ENCODE assay signal across 37 cellular contexts in genomic region chr2:77507657-77508056, GRCh38. TPM values are rescaled to one million over a fixed set of nuclear protein-coding genes. Genes with fewer than 3 reads are reported as not detected.
"Had no signal": no experiment of that assay in that cellular context is flagged by ENCODE, and none has a peak within 500 bp of the region (broad histone marks: within the 10 kb centered on the region; RNA-seq: fewer than 3 reads in every experiment).

No MANE protein-coding gene starts in this region.

- H3K4me1 ChIP-seq: adrenal gland, body of pancreas, esophagus muscularis mucosa, foreskin keratinocyte, gastrocnemius medialis, heart right ventricle had no signal

- FAIRE-seq: colon had no signal

- H3K36me3 ChIP-seq: adrenal gland, esophagus muscularis mucosa, gastrocnemius medialis, heart right ventricle, WERI-Rb-1 had no signal

- ATAC-seq: activated CD4-positive, alpha-beta T cell treated with anti-CD3 and anti-CD28 coated beads for 36 hours; activated CD8-positive, alpha-beta memory T cell treated with anti-CD3 and anti-CD28 coated beads, Interleukin-2, amount 10 ng/mL, durations not matched to agents 7 days and 5 days; activated CD8-positive, alpha-beta T cell treated with anti-CD3 and anti-CD28 coated beads, Interleukin-2, amount 10 ng/mL, durations not matched to agents 7 days and 5 days; activated naive CD8-positive, alpha-beta T cell treated with anti-CD3 and anti-CD28 coated beads, Interleukin-2, amount 50 U/mL, for 24 hours; body of pancreas; effector memory CD8-positive, alpha-beta T cell; foreskin keratinocyte; gastrocnemius medialis; heart right ventricle; T-helper 17 cell had no signal

- H3K4me3 ChIP-seq: adrenal gland, body of pancreas, esophagus muscularis mucosa, gastrocnemius medialis, heart right ventricle had no signal

- H3K9me3 ChIP-seq: body of pancreas, esophagus muscularis mucosa, gastrocnemius medialis, heart right ventricle had no signal

- H3K27me3 ChIP-seq: adrenal gland, body of pancreas, esophagus muscularis mucosa, foreskin keratinocyte, gastrocnemius medialis, heart right ventricle had no signal

- DNase-seq: activated CD4-positive, alpha-beta memory T cell treated with anti-CD3 and anti-CD28 coated beads for 36 hours; activated CD4-positive, alpha-beta T cell treated with anti-CD3 and anti-CD28 coated beads for 36 hours; activated CD4-positive, alpha-beta T cell treated with anti-CD3 and anti-CD28 coated beads, Interleukin-2, amount 10 ng/mL, durations not matched to agents 24 days and 14 days; activated CD4-positive, CD25-positive, alpha-beta regulatory T cell; activated CD4-positive, CD25-positive, alpha-beta regulatory T cell treated with anti-CD3 and anti-CD28 coated beads, Interleukin-2, amount 50 U/mL, for 72 hours; activated CD8-positive, alpha-beta memory T cell treated with anti-CD3 and anti-CD28 coated beads, Interleukin-2, amount 10 ng/mL, durations not matched to agents 7 days and 5 days; activated CD8-positive, alpha-beta memory T cell treated with anti-CD3 and anti-CD28 coated beads, Interleukin-2, amount 50 U/mL, for 4 hours; activated CD8-positive, alpha-beta T cell treated with anti-CD3 and anti-CD28 coated beads, Interleukin-2, amount 10 ng/mL, durations not matched to agents 7 days and 5 days; activated effector memory CD4-positive, alpha-beta T cell treated with anti-CD3 and anti-CD28 coated beads, Interleukin-2, amount 50 U/mL, for 16 hours; activated naive CD4-positive, alpha-beta T cell treated with anti-CD3 and anti-CD28 coated beads for 36 hours; activated naive CD8-positive, alpha-beta T cell treated with anti-CD3 and anti-CD28 coated beads for 36 hours; activated naive CD8-positive, alpha-beta T cell treated with anti-CD3 and anti-CD28 coated beads, Interleukin-2, amount 50 U/mL, for 24 hours; activated T-cell treated with anti-CD3 and anti-CD28 coated beads, Interleukin-2, amount 50 U/mL, for 1 hour; activated T-cell treated with anti-CD3 and anti-CD28 coated beads, Interleukin-2, amount 50 U/mL, for 48 hours; adrenal gland; amygdala; aorta; body of pancreas; caudate nucleus; cortex of kidney; dermis blood vessel endothelial cell; effector CD4-positive, alpha-beta T cell; effector memory CD8-positive, alpha-beta T cell; erythroblast; foreskin keratinocyte; gastrocnemius medialis; glutamatergic neuron; heart right ventricle; T-helper 17 cell; T1000; WERI-Rb-1 had no signal

- H3K27ac ChIP-seq: adrenal gland, body of pancreas, esophagus muscularis mucosa, foreskin keratinocyte, gastrocnemius medialis, heart right ventricle, WERI-Rb-1 had no signal

RNA-seq across cellular contexts. Expression of gene LRRTM4, which starts 14.5 kb away (rescaled TPM):
- total RNA-seq: activated CD4-positive, alpha-beta memory T cell treated with anti-CD3 and anti-CD28 coated beads for 36 hours; activated CD4-positive, alpha-beta T cell treated with anti-CD3 and anti-CD28 coated beads for 36 hours; activated CD4-positive, alpha-beta T cell treated with anti-CD3 and anti-CD28 coated beads, Interleukin-2, amount 10 ng/mL, durations not matched to agents 24 days and 14 days; activated CD8-positive, alpha-beta memory T cell treated with anti-CD3 and anti-CD28 coated beads for 36 hours; activated CD8-positive, alpha-beta memory T cell treated with anti-CD3 and anti-CD28 coated beads, Interleukin-2, amount 10 ng/mL, durations not matched to agents 7 days and 5 days; activated CD8-positive, alpha-beta T cell treated with anti-CD3 and anti-CD28 coated beads, Interleukin-2, amount 10 ng/mL, durations not matched to agents 7 days and 5 days; activated naive CD4-positive, alpha-beta T cell treated with anti-CD3 and anti-CD28 coated beads for 36 hours; activated naive CD8-positive, alpha-beta T cell treated with anti-CD3 and anti-CD28 coated beads for 36 hours; activated T-helper 1 cell treated with anti-CD3 and anti-CD28 coated beads, Interleukin-12 subunit alpha, Interleukin-12 subunit beta, Interleukin-2, Interleukin-4 antibody, amounts not matched to agents 30 ng/mL and 10 ng/mL and 1 ng/mL, durations not matched to agents 14 hours and 24 hours and 36 hours; activated T-helper 2 cell treated with anti-CD3 and anti-CD28 coated beads, Interferon-gamma antibody, Interleukin-2, Interleukin-4, amounts not matched to agents 10 μg/mL and 5 μg/mL and 100 μg/mL, durations not matched to agents 14 hours and 24 hours and 36 hours; chondrocyte; dermis blood vessel endothelial cell; foreskin keratinocyte; T-helper 17 cell had no signal
- polyA plus RNA-seq: aorta, foreskin keratinocyte had no signal
